Comparison of ENCODE assay signal across 15 cellular contexts in genomic region chr2:234940527-234940926, GRCh38. TPM values are rescaled to one million over a fixed set of nuclear protein-coding genes. Genes with fewer than 3 reads are reported as not detected.
DNase-seq lines count a peak whose midpoint lies in the region; ATAC-seq and TF ChIP-seq lines count a peak whose summit lies in the region.
"Had no signal": no experiment of that assay in that cellular context is flagged by ENCODE, and none has a peak within 500 bp of the region (broad histone marks: within the 10 kb centered on the region; RNA-seq: fewer than 3 reads in every experiment).

No MANE protein-coding gene starts in this region.

- H3K4me2 ChIP-seq in BLaER1 = peak overlapping the region; percentile 57
- H3K4me2 ChIP-seq: A549 had no signal

- H3K27me3 ChIP-seq in BLaER1 (no peaks in the 10 kb centered on the region), NT2/D1 (ENCODE audit: insufficient read depth, insufficient read length) (peaks cover 20% of the 10 kb centered on the region), esophagus muscularis mucosa (no peaks in the 10 kb centered on the region)

- H3K36me3 ChIP-seq in BLaER1 (no peaks in the 10 kb centered on the region), NT2/D1 (ENCODE audit: insufficient read depth, insufficient read length, low read length) (no peaks in the 10 kb centered on the region), esophagus muscularis mucosa (no peaks in the 10 kb centered on the region)

- H3K4me1 ChIP-seq in BLaER1 (peaks cover 14% of the 10 kb centered on the region), NT2/D1 (ENCODE audit: insufficient read depth, insufficient read length) (no peaks in the 10 kb centered on the region), esophagus muscularis mucosa (no peaks in the 10 kb centered on the region)
- H3K4me1 ChIP-seq: A549, Caco-2 had no signal

- H3K27ac ChIP-seq in BLaER1 (no peak overlapping the region), esophagus muscularis mucosa (replicated peaks in 1 of 4) (no peak overlapping the region)
- H3K27ac ChIP-seq: 22Rv1 had no signal

- H3K9ac ChIP-seq in BLaER1 = peak overlapping the region; percentile 17; the same call in 1 of the 2 replicates
- H3K9ac ChIP-seq in NT2/D1 (ENCODE audit: insufficient read length, low read depth) = peak overlapping the region; percentile 2

- H3K4me3 ChIP-seq in BLaER1 = no peak overlapping the region
- H3K4me3 ChIP-seq in NT2/D1 (ENCODE audit: insufficient read length, low read depth) = no peak overlapping the region
- no peak overlapping the region for H3K4me3 ChIP-seq in esophagus muscularis mucosa
- H3K4me3 ChIP-seq: A549 had no signal

- H3K4me3 Mint-ChIP-seq in stimulated activated effector memory CD8-positive, alpha-beta T cell treated with anti-CD3 and anti-CD28 coated beads, Interleukin-12 subunit alpha, Interleukin-12 subunit beta, amount 100 ng/mL, for 72 hours = no peak overlapping the region
- H3K4me3 Mint-ChIP-seq: CD4-positive, alpha-beta T cell; H9 had no signal

- WGBS in esophagus muscularis mucosa = 96% methylated on average over 7 of the region's 7 CpGs

- no peak overlapping the region for H3K27ac Mint-ChIP-seq in stimulated activated effector memory CD8-positive, alpha-beta T cell treated with anti-CD3 and anti-CD28 coated beads, Interleukin-12 subunit alpha, Interleukin-12 subunit beta, amount 100 ng/mL, for 72 hours
- H3K27ac Mint-ChIP-seq: CD4-positive, alpha-beta T cell; H9 had no signal

- peak; percentile 31 for ATAC-seq in stimulated activated effector memory CD8-positive, alpha-beta T cell treated with anti-CD3 and anti-CD28 coated beads, Interleukin-12 subunit alpha, Interleukin-12 subunit beta, amount 100 ng/mL, for 72 hours
- no peak for ATAC-seq in GM18873 (IDR thresholded peaks at IDR 0.05; ENCODE audit: low FRiP score, unreplicated experiment)
- ATAC-seq: A549 had no signal

- TF ChIP-seq POLR2A in esophagus muscularis mucosa (IDR thresholded peaks at IDR 0.05; ENCODE audit: low read depth) = no peak

- H3K9me3 ChIP-seq in BLaER1 (peaks cover 4% of the 10 kb centered on the region; the same call in 1 of the 2 replicates), NT2/D1 (ENCODE audit: insufficient read depth, low read length) (peaks cover 4% of the 10 kb centered on the region; the same call in 1 of the 2 replicates), esophagus muscularis mucosa (no peaks in the 10 kb centered on the region)
- H3K9me3 ChIP-seq: Caco-2 had no signal

- no peaks in the 10 kb centered on the region for H4K20me1 ChIP-seq in BLaER1

- intact Hi-C loops in esophagus muscularis mucosa (cut with DNase I) = no loop called here

- H3K9me3 Mint-ChIP-seq in stimulated activated effector memory CD8-positive, alpha-beta T cell treated with anti-CD3 and anti-CD28 coated beads, Interleukin-12 subunit alpha, Interleukin-12 subunit beta, amount 100 ng/mL, for 72 hours = peaks cover 5% of the 10 kb centered on the region
- H3K9me3 Mint-ChIP-seq: CD4-positive, alpha-beta T cell had no signal

- TF ChIP-seq EP300 in esophagus muscularis mucosa (IDR thresholded peaks at IDR 0.05) = no peak

- DNase-seq in NT2/D1 (ENCODE audit: low read depth, low spot score) (no peak), esophagus muscularis mucosa (ENCODE audit: extremely low spot score) (peak; percentile 31), NCI-H226 (no peak)
- no peak for DNase-seq in stimulated activated effector memory CD8-positive, alpha-beta T cell treated with anti-CD3 and anti-CD28 coated beads, Interleukin-12 subunit alpha, Interleukin-12 subunit beta, amount 100 ng/mL, for 72 hours (ENCODE audit: low spot score in 2 of 2)
- DNase-seq in NK-92 treated with Interleukin-12 subunit alpha and Interleukin-12 subunit beta, amount 100 ng/mL, for 24 hours (lab: John Stamatoyannopoulos, UW) = no peak
- DNase-seq: C1 segment of cervical spinal cord; Caco-2; CD4-positive, alpha-beta T cell; GOT3; H9; IMR-90 had no signal

- TF ChIP-seq CTCF in esophagus muscularis mucosa (IDR thresholded peaks at IDR 0.05) = no peak

- no peaks in the 10 kb centered on the region for H3K36me3 Mint-ChIP-seq in stimulated activated effector memory CD8-positive, alpha-beta T cell treated with anti-CD3 and anti-CD28 coated beads, Interleukin-12 subunit alpha, Interleukin-12 subunit beta, amount 100 ng/mL, for 72 hours

- no peaks in the 10 kb centered on the region for H3K4me1 Mint-ChIP-seq in stimulated activated effector memory CD8-positive, alpha-beta T cell treated with anti-CD3 and anti-CD28 coated beads, Interleukin-12 subunit alpha, Interleukin-12 subunit beta, amount 100 ng/mL, for 72 hours

RNA-seq across cellular contexts. Expression of gene SH3BP4, which starts 11.3 kb away (rescaled TPM):
- 10 to 100 TPM; 25.3 to 63.1 (median 48.4) TPM for total RNA-seq in esophagus muscularis mucosa
